Comparison of ENCODE assay signal across 8 cellular contexts in genomic region chr7:2554654-2555053, GRCh38. TPM values are rescaled to one million over a fixed set of nuclear protein-coding genes. Genes with fewer than 3 reads are reported as not detected.
DNase-seq lines count a peak whose midpoint lies in the region; ATAC-seq and TF ChIP-seq lines count a peak whose summit lies in the region.

No MANE protein-coding gene starts in this region.

- ATAC-seq in HG02798 (IDR thresholded peaks at IDR 0.05; ENCODE audit: poor library complexity, unreplicated experiment): no peak
- no peak for ATAC-seq in GM21825 (IDR thresholded peaks at IDR 0.05; ENCODE audit: unreplicated experiment)

- no peaks in the 10 kb centered on the region for H3K27me3 Mint-ChIP-seq in IgD-negative memory B cell

- DNase-seq in choroid plexus epithelial cell (ENCODE audit: low read depth) (no peak), myocyte (ENCODE audit: low read depth) (peak; percentile 27), NCI-H1694 treated with DMSO at 0.1 percent for 48 hours (lab: John Stamatoyannopoulos, UW) (no peak)
- no peak for DNase-seq in stimulated activated CD4-positive, alpha-beta T cell treated with anti-CD3 and anti-CD28 coated beads, Interleukin-15, amount 100 ng/mL, for 24 hours

- H3K27ac Mint-ChIP-seq in IgD-negative memory B cell: peak overlapping the region in 2 of 3 donors; percentile 93 to 96

- H3K4me3 Mint-ChIP-seq in IgD-negative memory B cell: peak overlapping the region; percentile 86 to 95 (median 93)

- no peaks in the 10 kb centered on the region for H3K9me3 Mint-ChIP-seq in IgD-negative memory B cell

- TF ChIP-seq CTCF in C4-2B (conservative IDR thresholded peaks at IDR 0.05) (no peak), choroid plexus epithelial cell (conservative IDR thresholded peaks at IDR 0.05; ENCODE audit: low read depth, low read length) (no peak)

- H3K36me3 Mint-ChIP-seq in IgD-negative memory B cell: no peaks in the 10 kb centered on the region

- peak overlapping the region; percentile 69 for H3K4me3 ChIP-seq in choroid plexus epithelial cell (ENCODE audit: low read depth, low read length)

- H3K4me1 Mint-ChIP-seq in IgD-negative memory B cell: peaks cover 22 to 31% (median 24%) of the 10 kb centered on the region in 3 donors

- H3K27ac ChIP-seq in C4-2B: peak overlapping the region; percentile 97

RNA-seq across cellular contexts. Expression of gene BRAT1, which starts 0.7 kb away (rescaled TPM):
- 39.4 TPM for polyA plus RNA-seq in IgD-negative memory B cell
- 43.1 and 54.9 TPM in 2 replicates for total RNA-seq in myocyte
- polyA plus RNA-seq in myocyte (2012): 28.3 TPM

RNA-seq across cellular contexts. Expression of gene IQCE, which starts 4.1 kb away (rescaled TPM):
- 2.3 TPM for polyA plus RNA-seq in IgD-negative memory B cell
- 12.1 and 13.6 TPM in 2 replicates for total RNA-seq in myocyte
- polyA plus RNA-seq in myocyte (2012): 17.6 TPM

RNA-seq across cellular contexts. Expression of gene LFNG, which starts 35.1 kb away (rescaled TPM):
- 1.7 TPM for polyA plus RNA-seq in IgD-negative memory B cell
- 6.8 and 10.8 TPM in 2 replicates for total RNA-seq in myocyte
- polyA plus RNA-seq in myocyte (2012): 68.6 TPM
